In the genomic region with DNA sequence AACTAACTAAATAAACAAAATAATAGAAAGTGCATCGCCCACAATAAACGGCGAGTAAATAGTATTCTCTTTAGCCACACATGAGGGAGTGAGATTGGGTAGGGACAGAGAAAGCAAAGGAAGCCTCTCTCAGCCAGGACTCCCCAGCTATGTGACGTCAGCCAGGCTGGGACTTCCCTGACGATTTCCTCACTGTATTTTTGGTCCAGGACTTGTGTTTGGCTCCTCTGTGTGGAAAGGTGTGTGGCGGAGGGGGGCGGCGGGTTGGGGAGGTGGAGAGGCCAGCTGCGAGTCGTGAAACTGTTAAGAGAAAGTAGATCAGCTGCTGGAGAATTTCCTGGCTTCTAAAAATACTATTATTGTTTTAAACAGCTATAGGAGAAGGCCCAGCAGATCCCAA, we compare ENCODE assay signal across 25 cellular contexts.
"Had no signal": no experiment of that assay in that cellular context is flagged by ENCODE, and none has a peak within 500 bp of the region (broad histone marks: within the 10 kb centered on the region; RNA-seq: fewer than 3 reads in every experiment).

No MANE protein-coding gene starts in this region.

- H3K4me3 Mint-ChIP-seq: effector memory CD8-positive, alpha-beta T cell; natural killer cell; stimulated activated effector memory CD8-positive, alpha-beta T cell treated with anti-CD3 and anti-CD28 coated beads, Interleukin-12 subunit alpha, Interleukin-12 subunit beta, amount 100 ng/mL, for 72 hours had no signal

- H3K4me1 ChIP-seq: parathyroid adenoma, tibial artery had no signal

- H3K9me3 ChIP-seq: esophagus squamous epithelium, neutrophil, testis, tibial artery had no signal

- H3K79me2 ChIP-seq: parathyroid adenoma had no signal

- H3K27me3 Mint-ChIP-seq: memory B cell had no signal

- H3K27ac ChIP-seq: esophagus squamous epithelium, neutrophil, parathyroid adenoma, stomach, testis, tibial artery had no signal

- H3K9ac ChIP-seq: parathyroid adenoma had no signal

- H3K36me3 ChIP-seq: esophagus squamous epithelium, neutrophil, stomach, tibial artery had no signal

- H3K27ac Mint-ChIP-seq: effector memory CD8-positive, alpha-beta T cell; memory B cell; natural killer cell; progenitor cell of endocrine pancreas; stimulated activated effector memory CD8-positive, alpha-beta T cell treated with anti-CD3 and anti-CD28 coated beads, Interleukin-12 subunit alpha, Interleukin-12 subunit beta, amount 100 ng/mL, for 72 hours; type B pancreatic cell had no signal

- H3K36me3 Mint-ChIP-seq: memory B cell; stimulated activated effector memory CD8-positive, alpha-beta T cell treated with anti-CD3 and anti-CD28 coated beads, Interleukin-12 subunit alpha, Interleukin-12 subunit beta, amount 100 ng/mL, for 72 hours; type B pancreatic cell had no signal

- H3K9me3 Mint-ChIP-seq: memory B cell, type B pancreatic cell had no signal

- ATAC-seq: effector memory CD8-positive, alpha-beta T cell; left lobe of liver; natural killer cell; sciatic nerve; stimulated activated effector memory CD8-positive, alpha-beta T cell treated with anti-CD3 and anti-CD28 coated beads, Interleukin-12 subunit alpha, Interleukin-12 subunit beta, amount 100 ng/mL, for 72 hours had no signal

- H3K4me1 Mint-ChIP-seq: memory B cell; natural killer cell; stimulated activated effector memory CD8-positive, alpha-beta T cell treated with anti-CD3 and anti-CD28 coated beads, Interleukin-12 subunit alpha, Interleukin-12 subunit beta, amount 100 ng/mL, for 72 hours had no signal

- H3K4me2 ChIP-seq: smooth muscle cell had no signal

- H2AFZ ChIP-seq: parathyroid adenoma had no signal

- H3K27me3 ChIP-seq: testis had no signal

- H3K4me3 ChIP-seq: esophagus squamous epithelium, lung, smooth muscle cell, stomach, tibial artery had no signal

- DNase-seq: cortex of kidney; effector memory CD8-positive, alpha-beta T cell; erythroblast; esophagus squamous epithelium; foreskin melanocyte; glutamatergic neuron; hypothalamus; natural killer cell; stimulated activated CD4-positive, alpha-beta T cell treated with anti-CD3 and anti-CD28 coated beads, Interleukin-12 subunit alpha, Interleukin-12 subunit beta, amount 100 ng/mL, for 4 hours; stimulated activated CD4-positive, alpha-beta T cell treated with anti-CD3 and anti-CD28 coated beads, Interleukin-1b, Interleukin-23, amount 100 ng/mL, for 48 hours; stimulated activated CD4-positive, alpha-beta T cell treated with anti-CD3 and anti-CD28 coated beads, Interleukin-4, amount 100 ng/mL, for 1 hour; stimulated activated naive CD4-positive, alpha-beta T cell treated with Interleukin-2 at 50 U/mL for 16 hours; stomach; testis; tibial artery had no signal
